In genomic region chr17:31373150-31374082, GRCh38 we compare ENCODE assay signal across 8 cellular contexts. TPM values are rescaled to one million over a fixed set of nuclear protein-coding genes. Genes with fewer than 3 reads are reported as not detected.
A peak's percentile ranks its signal among the peaks of the same experiment; 100 is the strongest.
DNase-seq lines count a peak whose midpoint lies in the region; ATAC-seq, FAIRE-seq and TF ChIP-seq lines count a peak whose summit lies in the region.

No MANE protein-coding gene starts in this region.

- no peaks in the 10 kb centered on the region for H3K4me1 ChIP-seq in gastrocnemius medialis

- H3K27me3 ChIP-seq in gastrocnemius medialis, result no peaks in the 10 kb centered on the region

- H3K27ac ChIP-seq in gastrocnemius medialis, result no peak overlapping the region

- H3K36me3 ChIP-seq in gastrocnemius medialis, result peaks cover 0 to 15% of the 10 kb centered on the region in 2 donors

- H3K9me3 ChIP-seq in gastrocnemius medialis, result no peaks in the 10 kb centered on the region

- TF ChIP-seq CTCF in WI38 (IDR thresholded peaks at IDR 0.05; ENCODE audit: low read depth, low read length) (peak; percentile 40), gastrocnemius medialis (IDR thresholded peaks at IDR 0.05 in 4 of 5, conservative IDR thresholded peaks at IDR 0.05 in 1 of 5) (peak in 3 of 5 experiments; percentile 7 to 27 (median 14))

- ATAC-seq in Right ventricle myocardium superior (ENCODE audit: poor library complexity) (peak; percentile 81), gastrocnemius medialis (no peak), GM19035 (IDR thresholded peaks at IDR 0.05; ENCODE audit: unreplicated experiment) (no peak)

- DNase-seq in GF-D8 (lab: John Stamatoyannopoulos, UW) (peak; percentile 34), NCI-H146 (lab: John Stamatoyannopoulos, UW) (peak; percentile 30), Right ventricle myocardium superior (no peak), gastrocnemius medialis (no peak)
- no peak for DNase-seq in stimulated activated naive CD4-positive, alpha-beta T cell treated with Interleukin-2 at 50 U/mL for 16 hours (lab: John Stamatoyannopoulos, UW)

- intact Hi-C loops in Right ventricle myocardium superior (cut with DNase I) (no loop called here), gastrocnemius medialis (cut with DNase I; ENCODE audit: low total_unique reads) (no loop called here)

- no peak for TF ChIP-seq POLR2A in gastrocnemius medialis (IDR thresholded peaks at IDR 0.05)

- H3K4me3 ChIP-seq in WI38 (ENCODE audit: low read depth, low read length) (no peak overlapping the region), gastrocnemius medialis (no peak overlapping the region)

- in situ Hi-C loops in gastrocnemius medialis (cut with MboI; ENCODE audit: low sequenced_read_pairs in 4 of 4), result no loop called here

- peak; percentile 94 for FAIRE-seq in A204.1 (lab: Jason Lieb, UNC)

RNA-seq across cellular contexts. Expression of gene RAB11FIP4, which starts 18.1 kb away (rescaled TPM):
- total RNA-seq in Right ventricle myocardium superior (12.0 TPM), gastrocnemius medialis (under 1 TPM in 3 of 4 donors, not detected in 1; 0.09 to 0.22 (median 0.16) TPM)

RNA-seq across cellular contexts. Expression of gene EVI2A, which starts 52.0 kb away (rescaled TPM):
- 2.2 TPM for total RNA-seq in Right ventricle myocardium superior
- 1 to 10 TPM in 2 of 4 donors, under 1 TPM in 2; 0.49 to 2.2 (median 0.96) TPM for total RNA-seq in gastrocnemius medialis

RNA-seq across cellular contexts. Expression of gene EVI2B, which starts 59.6 kb away (rescaled TPM):
- total RNA-seq in Right ventricle myocardium superior (2.9 TPM), gastrocnemius medialis (1 to 10 TPM; 1.2 to 4.2 (median 2.5) TPM)

Comparison
In these comparisons a context has a peak if more than half of its experiments do, and no peak if none do; other contexts are left out.
1. DNase-seq: peak in GF-D8 (single experiment) and NCI-H146 (single experiment); none in Right ventricle myocardium superior (single experiment), gastrocnemius medialis (0 of 2) and stimulated activated naive CD4-positive, alpha-beta T cell treated with Interleukin-2 at 50 U/mL for 16 hours (single experiment).
2. RNA of gene RAB11FIP4, which starts 18.1 kb away (total RNA-seq): 12.0 TPM in Right ventricle myocardium superior (single experiment); 0.09 to 0.22 TPM in gastrocnemius medialis; every median in the first group is over 10 times any median in the second.